20 cellular contexts compared by ENCODE assay signal in the genomic region with DNA sequence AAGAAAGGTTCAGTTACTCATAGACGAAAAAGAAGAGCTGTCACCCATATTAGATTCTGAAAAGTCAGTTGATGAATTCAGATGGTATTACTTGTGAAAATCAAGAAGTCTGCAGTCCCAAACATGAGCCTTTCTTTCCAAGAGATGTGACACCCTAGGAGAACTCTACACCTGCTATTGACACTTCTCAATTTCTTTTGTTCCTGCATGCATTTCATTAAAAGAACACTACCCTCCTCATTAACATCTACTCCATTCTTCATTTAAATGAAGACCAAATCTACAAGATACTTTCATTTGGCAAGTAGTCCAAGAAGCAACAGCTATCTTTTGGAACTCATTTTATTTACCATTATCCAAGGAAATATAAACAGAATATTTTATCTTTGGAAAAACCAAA. TPM values are rescaled to one million over a fixed set of nuclear protein-coding genes. Genes with fewer than 3 reads are reported as not detected.
"Had no signal": no experiment of that assay in that cellular context is flagged by ENCODE, and none has a peak within 500 bp of the region (broad histone marks: within the 10 kb centered on the region; RNA-seq: fewer than 3 reads in every experiment).

No MANE protein-coding gene starts in this region.

- H3K4me3 ChIP-seq: lung, right atrium auricular region, sigmoid colon, skin epidermis, stomach, thoracic aorta had no signal

- H3K4me1 ChIP-seq: foreskin keratinocyte, right atrium auricular region had no signal

- ATAC-seq: foreskin keratinocyte; left colon; left ventricle myocardium superior; naive thymus-derived CD4-positive, alpha-beta T cell had no signal

- H3K4me1 Mint-ChIP-seq: naive thymus-derived CD4-positive, alpha-beta T cell had no signal

- H3K27ac Mint-ChIP-seq: naive thymus-derived CD4-positive, alpha-beta T cell had no signal

- H3K4me3 Mint-ChIP-seq: naive thymus-derived CD4-positive, alpha-beta T cell had no signal

- DNase-seq: effector memory CD4-positive, alpha-beta T cell; foreskin keratinocyte; head of caudate nucleus; hippocampal formation; left colon; left ventricle myocardium superior; mesenchymal stem cell; naive thymus-derived CD4-positive, alpha-beta T cell; posterior cingulate gyrus; sigmoid colon; stimulated activated CD4-positive, alpha-beta T cell treated with anti-CD3 and anti-CD28 coated beads, Interleukin-2, amount 100 ng/mL, for 24 hours; stimulated activated CD4-positive, alpha-beta T cell treated with anti-CD3 and anti-CD28 coated beads, Interleukin-4, amount 100 ng/mL, for 4 hours; stimulated activated naive CD4-positive, alpha-beta T cell; stomach; substantia nigra; trophoblast cell had no signal

- H3K9me3 ChIP-seq: right atrium auricular region, sigmoid colon, stomach, thoracic aorta had no signal

- H3K27ac ChIP-seq: foreskin keratinocyte, right atrium auricular region, sigmoid colon, skin epidermis, stomach, thoracic aorta had no signal

- H3K36me3 ChIP-seq: right atrium auricular region, sigmoid colon, stomach, thoracic aorta had no signal

- H3K27me3 ChIP-seq: right atrium auricular region had no signal

RNA-seq across cellular contexts. Expression of gene GABRB3, which starts 6.6 kb away (rescaled TPM):
- polyA plus RNA-seq: naive thymus-derived CD4-positive, alpha-beta T cell had no signal
